8 cellular contexts compared by ENCODE assay signal in the genomic region with DNA sequence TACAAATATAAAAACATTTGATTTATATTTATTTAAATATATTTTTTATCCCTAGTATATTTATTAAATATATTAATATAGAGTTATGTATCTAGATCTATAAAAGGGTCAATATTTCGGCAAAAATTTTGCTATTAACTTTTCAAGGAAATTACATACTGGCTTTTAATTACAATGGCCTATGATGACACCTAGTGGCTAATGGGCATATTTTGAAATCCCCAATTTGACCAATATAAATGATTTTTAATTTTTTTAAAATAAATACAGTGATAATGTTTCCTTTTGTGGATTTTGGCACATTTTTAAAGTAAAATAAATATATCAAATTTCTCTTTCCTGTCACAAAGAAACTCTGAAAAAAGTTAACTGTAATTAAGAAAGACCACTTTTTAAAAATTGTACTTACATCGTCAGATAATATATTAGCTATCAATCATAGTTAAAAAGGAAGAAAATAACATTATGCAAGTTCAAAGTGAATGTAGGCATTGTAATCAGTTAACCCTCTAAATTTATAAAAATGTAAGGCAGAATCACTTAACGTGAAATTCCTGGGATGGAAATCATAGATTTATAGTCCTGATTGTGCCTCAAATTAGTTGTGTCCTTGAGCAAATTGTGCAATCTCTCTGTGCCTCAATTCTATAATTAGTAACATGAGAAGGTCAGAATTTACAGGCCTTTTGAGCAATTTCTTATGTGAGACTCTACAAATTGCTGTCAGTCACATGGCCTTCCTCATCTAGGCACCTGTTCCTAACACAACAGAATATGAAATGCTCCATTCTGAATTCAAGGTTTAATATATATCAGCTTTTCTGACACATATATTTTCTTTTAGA. TPM values are rescaled to one million over a fixed set of nuclear protein-coding genes. Genes with fewer than 3 reads are reported as not detected.
A peak's percentile ranks its signal among the peaks of the same experiment; 100 is the strongest.
DNase-seq lines count a peak whose midpoint lies in the region; ATAC-seq and TF ChIP-seq lines count a peak whose summit lies in the region.

No MANE protein-coding gene starts in this region.

- H3K27ac Mint-ChIP-seq in progenitor cell of endocrine pancreas, result no peak overlapping the region

- H3K27me3 Mint-ChIP-seq in progenitor cell of endocrine pancreas, result no peaks in the 10 kb centered on the region

- no peaks in the 10 kb centered on the region for H3K36me3 Mint-ChIP-seq in progenitor cell of endocrine pancreas (ENCODE audit: insufficient read depth)

- TF ChIP-seq CTCF in progenitor cell of endocrine pancreas (IDR thresholded peaks at IDR 0.05; ENCODE audit: unreplicated experiment) (peak; percentile 68), GM20000 (IDR thresholded peaks at IDR 0.05; ENCODE audit: extremely low read depth, missing control alignments) (no peak)

- no peaks in the 10 kb centered on the region for H3K9me3 Mint-ChIP-seq in progenitor cell of endocrine pancreas (ENCODE audit: low read depth)

- no peak overlapping the region for H3K4me3 Mint-ChIP-seq in progenitor cell of endocrine pancreas (ENCODE audit: low read depth)

- no peak for ATAC-seq in HG02973 (IDR thresholded peaks at IDR 0.05; ENCODE audit: unreplicated experiment)
- ATAC-seq in GM18520 (IDR thresholded peaks at IDR 0.05; ENCODE audit: unreplicated experiment), result no peak

- no peaks in the 10 kb centered on the region for H3K4me1 Mint-ChIP-seq in progenitor cell of endocrine pancreas (ENCODE audit: low read depth)

- DNase-seq in DMS 273 (lab: John Stamatoyannopoulos, UW; ENCODE audit: unreplicated experiment) (peak; percentile 38), DMS 273 treated with DMSO at 0.1 percent for 48 hours (lab: John Stamatoyannopoulos, UW) (no peak), NCI-H446 treated with DMSO at 0.1 percent for 48 hours (lab: John Stamatoyannopoulos, UW) (peak; percentile 44), dedifferentiated amniotic fluid mesenchymal stem cell (ENCODE audit: extremely low spot score) (peak; percentile 62), progenitor cell of endocrine pancreas (ENCODE audit: low spot score, unreplicated experiment) (no peak), GM20000 (ENCODE audit: low spot score) (no peak)

RNA-seq across cellular contexts. Expression of gene RGS13, which starts 25.6 kb away (rescaled TPM):
- not detected in 2 replicates for total RNA-seq in progenitor cell of endocrine pancreas

RNA-seq across cellular contexts. Expression of gene RGS1, which starts 34.8 kb away (rescaled TPM):
- 0.26 and 0.42 TPM in 2 replicates for total RNA-seq in progenitor cell of endocrine pancreas

Comparison
In these comparisons a context has a peak if more than half of its experiments do, and no peak if none do; other contexts are left out.
1. DNase-seq: peak in DMS 273 (single experiment), NCI-H446 treated with DMSO at 0.1 percent for 48 hours (single experiment) and dedifferentiated amniotic fluid mesenchymal stem cell (single experiment); none in DMS 273 treated with DMSO at 0.1 percent for 48 hours (single experiment), progenitor cell of endocrine pancreas (single experiment) and GM20000 (single experiment).